27 cellular contexts compared by ENCODE assay signal in the genomic region with DNA sequence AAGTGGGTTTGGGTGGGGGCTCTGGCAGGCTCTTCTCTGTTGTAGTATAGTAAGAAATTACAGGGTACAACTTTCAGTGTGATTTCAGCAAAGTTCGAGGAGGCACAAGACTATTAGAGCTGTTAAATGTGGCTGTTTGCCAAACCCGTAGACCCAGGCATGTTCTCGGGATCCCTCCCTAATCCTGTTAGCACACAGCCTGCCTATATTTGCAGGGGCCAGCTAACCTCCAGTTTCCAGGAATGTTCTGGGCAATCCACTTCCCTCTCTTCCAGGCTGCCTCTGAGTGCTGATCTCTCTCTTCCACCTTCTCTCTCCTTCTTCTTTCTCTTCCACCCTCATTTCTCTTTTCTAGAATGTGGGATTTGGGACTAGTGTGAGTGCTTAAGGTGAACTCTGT. TPM values are rescaled to one million over a fixed set of nuclear protein-coding genes. Genes with fewer than 3 reads are reported as not detected.
DNase-seq lines count a peak whose midpoint lies in the region; ATAC-seq and TF ChIP-seq lines count a peak whose summit lies in the region.
"Had no signal": no experiment of that assay in that cellular context is flagged by ENCODE, and none has a peak within 500 bp of the region (broad histone marks: within the 10 kb centered on the region; RNA-seq: fewer than 3 reads in every experiment).

No MANE protein-coding gene starts in this region.

- H3K4me2 ChIP-seq in GM23338 (no peak overlapping the region), MM.1S (ENCODE audit: low read depth, low read length) (no peak overlapping the region)

- H3F3A ChIP-seq in GM23338 (replicated peaks; ENCODE audit: low read depth): no peaks in the 10 kb centered on the region
- no peaks in the 10 kb centered on the region for H3F3A ChIP-seq in MM.1S (ENCODE audit: insufficient read depth, low read length)

- H3K4me1 Mint-ChIP-seq in GM23338: no peaks in the 10 kb centered on the region
- H3K4me1 Mint-ChIP-seq: CD14-positive monocyte; CD8-positive, alpha-beta memory T cell had no signal

- H3K4me1 ChIP-seq in GM23338 (ENCODE audit: insufficient read depth) (no peaks in the 10 kb centered on the region), MM.1S (ENCODE audit: low read length) (peaks cover 11% of the 10 kb centered on the region), RWPE2 (ENCODE audit: insufficient read depth, poor library complexity, severe bottlenecking) (no peaks in the 10 kb centered on the region)
- H3K4me1 ChIP-seq: BE2C, SJCRH30 had no signal

- no peak overlapping the region for H3K4me3 Mint-ChIP-seq in GM23338
- H3K4me3 Mint-ChIP-seq: CD14-positive monocyte; CD8-positive, alpha-beta memory T cell; T-helper 17 cell had no signal

- peaks cover 9% of the 10 kb centered on the region for H3K9me3 Mint-ChIP-seq in GM23338

- H3K27me3 ChIP-seq in GM23338 (ENCODE audit: insufficient read depth): no peaks in the 10 kb centered on the region
- H3K27me3 ChIP-seq in MM.1S (replicated peaks; ENCODE audit: insufficient read depth, low read length): no peaks in the 10 kb centered on the region
- peaks cover 20% of the 10 kb centered on the region for H3K27me3 ChIP-seq in RWPE2 (ENCODE audit: insufficient read depth, poor library complexity, severe bottlenecking)
- H3K27me3 ChIP-seq: BE2C had no signal

- DNase-seq in GM23338 (ENCODE audit: low spot score) (no peak), MM.1S (no peak), RWPE2 (ENCODE audit: low spot score) (no peak), retinal pigment epithelial cell (ENCODE audit: low read depth) (peak; percentile 43), DMS53 (lab: John Stamatoyannopoulos, UW) (no peak), NCI-H2196 (lab: John Stamatoyannopoulos, UW; ENCODE audit: unreplicated experiment) (no peak)
- DNase-seq: ACHN; BE2C; CD8-positive, alpha-beta memory T cell; DMS 273 treated with DMSO at 0.1 percent for 48 hours; DMS79 treated with DMSO at 0.1 percent for 48 hours; GF-D8; HCEC 1CT; NCI-H1417 treated with DMSO at 0.1 percent for 48 hours; NCI-H1694 treated with DMSO at 0.1 percent for 48 hours; NCI-H2081; NCI-H446; NCI-H526 treated with DMSO at 0.1 percent for 48 hours; NK-92 treated with Interleukin-12 subunit alpha and Interleukin-12 subunit beta, amount 100 ng/mL, for 24 hours; PC-3; T-helper 17 cell had no signal

- no peaks in the 10 kb centered on the region for H4K20me1 ChIP-seq in GM23338 (replicated peaks; ENCODE audit: insufficient read depth)
- no peaks in the 10 kb centered on the region for H4K20me1 ChIP-seq in MM.1S (ENCODE audit: insufficient read depth, low read length)

- H3K9me2 ChIP-seq in GM23338 (ENCODE audit: insufficient read depth): no peaks in the 10 kb centered on the region
- no peaks in the 10 kb centered on the region for H3K9me2 ChIP-seq in MM.1S (replicated peaks; ENCODE audit: insufficient read depth, low read length)

- peaks cover 5% of the 10 kb centered on the region for H3K36me3 Mint-ChIP-seq in GM23338 (ENCODE audit: low read depth)
- H3K36me3 Mint-ChIP-seq: CD14-positive monocyte had no signal

- peaks cover 3% of the 10 kb centered on the region for H3K27me3 Mint-ChIP-seq in GM23338 (ENCODE audit: insufficient read depth, low read depth, poor library complexity)

- H3K9me3 ChIP-seq in MM.1S (replicated peaks; ENCODE audit: insufficient read depth, low read length): no peaks in the 10 kb centered on the region
- no peaks in the 10 kb centered on the region for H3K9me3 ChIP-seq in RWPE2 (ENCODE audit: severe bottlenecking)
- H3K9me3 ChIP-seq: BE2C, SJCRH30 had no signal

- H2AFZ ChIP-seq in GM23338 (peak overlapping the region; percentile 14; the same call in 1 of the 2 replicates), MM.1S (ENCODE audit: low read length) (peak overlapping the region; percentile 33; the same call in 1 of the 2 replicates)

- H3K27ac ChIP-seq in GM23338 (ENCODE audit: low read depth) (no peak overlapping the region), MM.1S (ENCODE audit: low read length) (no peak overlapping the region), RWPE2 (ENCODE audit: poor library complexity, severe bottlenecking) (no peak overlapping the region)
- H3K27ac ChIP-seq: SJCRH30 had no signal

- TF ChIP-seq CTCF in GM23338 (conservative IDR thresholded peaks at IDR 0.05; ENCODE audit: low read depth in 2 of 2) (no peak), MM.1S (IDR thresholded peaks at IDR 0.05; ENCODE audit: low read length) (no peak), RWPE2 (IDR thresholded peaks at IDR 0.05; ENCODE audit: poor library complexity, severe bottlenecking) (no peak), retinal pigment epithelial cell (conservative IDR thresholded peaks at IDR 0.05; ENCODE audit: low read depth, low read length) (no peak)

- ATAC-seq in GM23338 (no peak), RWPE2 (ENCODE audit: low read depth) (peak; percentile 36; the same call in 1 of the 3 replicates), HG03159 (IDR thresholded peaks at IDR 0.05; ENCODE audit: unreplicated experiment) (no peak)
- ATAC-seq: K562, PC-3, Right ventricle myocardium inferior, SK-N-SH treated with all-trans-retinoic acid at 6 μM for 48 hours, T-helper 17 cell had no signal

- no peak overlapping the region for H3K9ac ChIP-seq in MM.1S (ENCODE audit: low read length)

- no peaks in the 10 kb centered on the region for H3K79me2 ChIP-seq in GM23338 (replicated peaks; ENCODE audit: insufficient read depth)
- H3K79me2 ChIP-seq in MM.1S (ENCODE audit: low read length): no peaks in the 10 kb centered on the region

- H3K36me3 ChIP-seq in GM23338 (ENCODE audit: insufficient read depth) (no peaks in the 10 kb centered on the region), MM.1S (replicated peaks; ENCODE audit: insufficient read depth, low read length) (no peaks in the 10 kb centered on the region), RWPE2 (ENCODE audit: low read depth) (no peaks in the 10 kb centered on the region)
- H3K36me3 ChIP-seq: BE2C, SJCRH30 had no signal

- H3K4me3 ChIP-seq in GM23338: no peak overlapping the region
- no peak overlapping the region for H3K4me3 ChIP-seq in MM.1S (ENCODE audit: low read length)
- no peak overlapping the region for H3K4me3 ChIP-seq in RWPE2 (ENCODE audit: severe bottlenecking)
- H3K4me3 ChIP-seq in retinal pigment epithelial cell (ENCODE audit: low read length): no peak overlapping the region
- H3K4me3 ChIP-seq: K562, SJCRH30 had no signal

- H3K27ac Mint-ChIP-seq in GM23338: no peak overlapping the region
- H3K27ac Mint-ChIP-seq: CD14-positive monocyte; CD8-positive, alpha-beta memory T cell; T-helper 17 cell had no signal

TF ChIP-seq in GM23338, 12 proteins besides CTCF, POLR2A, EP300 and RAD21:
- no peak for TF ChIP-seq EZH2 (IDR thresholded peaks at IDR 0.05; ENCODE audit: low read depth, unreplicated experiment)
- TF ChIP-seq NANOG (IDR thresholded peaks at IDR 0.05; ENCODE audit: borderline replicate concordance): no peak
- TF ChIP-seq CREB1 (CRISPR knock-in tag; IDR thresholded peaks at IDR 0.05; ENCODE audit: low read depth): no peak
- TF ChIP-seq ZNF331 (CRISPR knock-in tag; IDR thresholded peaks at IDR 0.05; ENCODE audit: low read depth): no peak
- TF ChIP-seq, protein P1, sequence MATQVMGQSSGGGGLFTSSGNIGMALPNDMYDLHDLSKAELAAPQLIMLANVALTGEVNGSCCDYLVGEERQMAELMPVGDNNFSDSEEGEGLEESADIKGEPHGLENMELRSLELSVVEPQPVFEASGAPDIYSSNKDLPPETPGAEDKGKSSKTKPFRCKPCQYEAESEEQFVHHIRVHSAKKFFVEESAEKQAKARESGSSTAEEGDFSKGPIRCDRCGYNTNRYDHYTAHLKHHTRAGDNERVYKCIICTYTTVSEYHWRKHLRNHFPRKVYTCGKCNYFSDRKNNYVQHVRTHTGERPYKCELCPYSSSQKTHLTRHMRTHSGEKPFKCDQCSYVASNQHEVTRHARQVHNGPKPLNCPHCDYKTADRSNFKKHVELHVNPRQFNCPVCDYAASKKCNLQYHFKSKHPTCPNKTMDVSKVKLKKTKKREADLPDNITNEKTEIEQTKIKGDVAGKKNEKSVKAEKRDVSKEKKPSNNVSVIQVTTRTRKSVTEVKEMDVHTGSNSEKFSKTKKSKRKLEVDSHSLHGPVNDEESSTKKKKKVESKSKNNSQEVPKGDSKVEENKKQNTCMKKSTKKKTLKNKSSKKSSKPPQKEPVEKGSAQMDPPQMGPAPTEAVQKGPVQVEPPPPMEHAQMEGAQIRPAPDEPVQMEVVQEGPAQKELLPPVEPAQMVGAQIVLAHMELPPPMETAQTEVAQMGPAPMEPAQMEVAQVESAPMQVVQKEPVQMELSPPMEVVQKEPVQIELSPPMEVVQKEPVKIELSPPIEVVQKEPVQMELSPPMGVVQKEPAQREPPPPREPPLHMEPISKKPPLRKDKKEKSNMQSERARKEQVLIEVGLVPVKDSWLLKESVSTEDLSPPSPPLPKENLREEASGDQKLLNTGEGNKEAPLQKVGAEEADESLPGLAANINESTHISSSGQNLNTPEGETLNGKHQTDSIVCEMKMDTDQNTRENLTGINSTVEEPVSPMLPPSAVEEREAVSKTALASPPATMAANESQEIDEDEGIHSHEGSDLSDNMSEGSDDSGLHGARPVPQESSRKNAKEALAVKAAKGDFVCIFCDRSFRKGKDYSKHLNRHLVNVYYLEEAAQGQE (IDR thresholded peaks at IDR 0.05; ENCODE audit: unreplicated experiment): no peak
- no peak for TF ChIP-seq POLR2AphosphoS5 (IDR thresholded peaks at IDR 0.05; ENCODE audit: low read depth)
- no peak for TF ChIP-seq ETS1 (IDR thresholded peaks at IDR 0.05)
- TF ChIP-seq ZNF114 (CRISPR knock-in tag; IDR thresholded peaks at IDR 0.05): no peak
- TF ChIP-seq STAT1 (IDR thresholded peaks at IDR 0.05; ENCODE audit: unreplicated experiment): no peak
- TF ChIP-seq JUNB (IDR thresholded peaks at IDR 0.05; ENCODE audit: unreplicated experiment): no peak
- TF ChIP-seq EZH2phosphoT487 (IDR thresholded peaks at IDR 0.05; ENCODE audit: unreplicated experiment): no peak

RNA-seq across cellular contexts. Expression of gene ZFP64, which starts 34.8 kb away (rescaled TPM):
- total RNA-seq in GM23338 (2014; rRNA removed; shearing (Covaris generic)): 25.3 and 30.4 TPM in 2 replicates
- polyA plus RNA-seq in GM23338 (2016; fragmentation: Nextera tagmentation; extraction: Ambion mirVana): 8.8 and 9.6 TPM in 2 replicates
